ENCODE assay signal across 1 cellular context in the genomic region with DNA sequence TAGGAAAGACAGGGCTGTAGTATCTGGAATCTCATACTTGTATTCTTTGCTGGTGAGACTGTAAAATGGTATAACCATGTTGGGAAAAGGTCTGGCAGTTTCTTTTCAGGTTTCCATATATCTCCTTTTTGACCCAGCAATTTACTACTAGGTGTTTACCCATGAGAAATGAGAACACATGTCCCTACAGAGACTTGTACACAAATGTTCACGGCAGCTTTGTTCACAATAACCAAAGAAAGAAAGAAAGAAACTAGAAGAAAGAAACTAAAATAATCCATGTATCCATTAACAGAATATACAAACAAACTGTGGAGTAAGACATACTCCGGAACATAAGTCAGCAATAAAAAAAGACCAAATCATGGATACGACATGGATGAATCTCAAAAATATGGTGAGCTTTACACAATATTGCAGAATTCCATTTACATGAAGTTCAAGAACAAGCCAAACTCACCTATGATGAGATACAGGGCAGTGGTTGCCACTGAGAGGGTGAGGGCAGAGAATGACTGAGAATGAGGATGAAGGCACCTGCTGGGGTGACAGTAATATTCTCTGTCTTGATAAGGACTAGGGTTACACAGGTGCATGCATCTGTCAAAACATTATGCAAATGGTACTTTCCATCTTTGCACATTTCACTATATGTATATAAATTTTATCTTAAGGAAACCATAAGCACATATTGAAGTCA.
TF ChIP-seq lines count a peak whose summit lies in the region.

No MANE protein-coding gene starts in this region.

TF ChIP-seq in GM12878, 131 proteins besides CTCF, POLR2A, EP300 and RAD21 (continued from another document and continues in another):
- TF ChIP-seq, protein P1, sequence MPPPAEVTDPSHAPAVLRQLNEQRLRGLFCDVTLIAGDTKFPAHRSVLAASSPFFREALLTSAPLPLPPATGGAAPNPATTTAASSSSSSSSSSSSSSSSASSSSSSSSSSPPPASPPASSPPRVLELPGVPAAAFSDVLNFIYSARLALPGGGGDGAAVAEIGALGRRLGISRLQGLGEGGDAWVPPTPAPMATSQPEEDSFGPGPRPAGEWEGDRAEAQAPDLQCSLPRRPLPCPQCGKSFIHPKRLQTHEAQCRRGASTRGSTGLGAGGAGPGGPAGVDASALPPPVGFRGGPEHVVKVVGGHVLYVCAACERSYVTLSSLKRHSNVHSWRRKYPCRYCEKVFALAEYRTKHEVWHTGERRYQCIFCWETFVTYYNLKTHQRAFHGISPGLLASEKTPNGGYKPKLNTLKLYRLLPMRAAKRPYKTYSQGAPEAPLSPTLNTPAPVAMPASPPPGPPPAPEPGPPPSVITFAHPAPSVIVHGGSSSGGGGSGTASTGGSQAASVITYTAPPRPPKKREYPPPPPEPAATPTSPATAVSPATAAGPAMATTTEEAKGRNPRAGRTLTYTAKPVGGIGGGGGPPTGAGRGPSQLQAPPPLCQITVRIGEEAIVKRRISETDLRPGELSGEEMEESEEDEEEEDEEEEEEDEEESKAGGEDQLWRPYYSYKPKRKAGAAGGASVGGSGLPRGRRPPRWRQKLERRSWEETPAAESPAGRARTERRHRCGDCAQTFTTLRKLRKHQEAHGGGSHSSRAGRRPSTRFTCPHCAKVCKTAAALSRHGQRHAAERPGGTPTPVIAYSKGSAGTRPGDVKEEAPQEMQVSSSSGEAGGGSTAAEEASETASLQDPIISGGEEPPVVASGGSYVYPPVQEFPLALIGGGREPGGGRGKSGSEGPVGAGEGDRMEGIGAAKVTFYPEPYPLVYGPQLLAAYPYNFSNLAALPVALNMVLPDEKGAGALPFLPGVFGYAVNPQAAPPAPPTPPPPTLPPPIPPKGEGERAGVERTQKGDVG (CRISPR knock-in tag; IDR thresholded peaks at IDR 0.05), result peak; percentile 59; the same call in 1 of the 2 replicates
- TF ChIP-seq ZNF592 (IDR thresholded peaks at IDR 0.05) (peak; percentile 63; the same call in 1 of the 2 replicates), BCLAF1 (IDR thresholded peaks at IDR 0.05) (0 out of 2 replicates have a peak, but pooled peaks have one; percentile 51), JUNB (IDR thresholded peaks at IDR 0.05) (peak; percentile 19), MLLT1 (IDR thresholded peaks at IDR 0.05) (peak; percentile 99), TAF1 (IDR thresholded peaks at IDR 0.05; ENCODE audit: borderline replicate concordance, low read depth, low read length) (0 out of 2 replicates have a peak, but pooled peaks have one; percentile 23), BACH1 (IDR thresholded peaks at IDR 0.05; ENCODE audit: borderline replicate concordance) (no peak; the same call in none of the 2 replicates), ATF3 (IDR thresholded peaks at IDR 0.05; ENCODE audit: borderline replicate concordance, extremely low read depth, low read depth, low read length) (no peak), PAX5 (IDR thresholded peaks at IDR 0.05; ENCODE audit: borderline replicate concordance, low read depth, low read length) (0 out of 2 replicates have a peak, but pooled peaks have one; percentile 58), SMAD5 (IDR thresholded peaks at IDR 0.05; ENCODE audit: low read depth) (peak; percentile 78; the same call in 1 of the 2 replicates), BMI1 (IDR thresholded peaks at IDR 0.05; ENCODE audit: borderline replicate concordance) (peak; percentile 33; the same call in 1 of the 2 replicates), POLR2AphosphoS2 (IDR thresholded peaks at IDR 0.05; ENCODE audit: low read depth, low read length) (peak; percentile 77; the same call in 1 of the 2 replicates), CUX1 (IDR thresholded peaks at IDR 0.05; ENCODE audit: insufficient replicate concordance, low read depth, low read length) (peak; percentile 27), TCF12 (IDR thresholded peaks at IDR 0.05; ENCODE audit: low read depth, low read length) (peak; percentile 79), STAT1 (conservative IDR thresholded peaks at IDR 0.05) (0 out of 2 replicates have a peak, but pooled peaks have one; percentile 34), POLR2AphosphoS5 (IDR thresholded peaks at IDR 0.05; ENCODE audit: low read length) (peak; percentile 96), ZBED1 (IDR thresholded peaks at IDR 0.05; ENCODE audit: borderline replicate concordance) (peak; percentile 89), CREM (IDR thresholded peaks at IDR 0.05; ENCODE audit: low read depth) (peak; percentile 31; the same call in 1 of the 2 replicates), RBBP5 (conservative IDR thresholded peaks at IDR 0.05) (no peak), HDGF (IDR thresholded peaks at IDR 0.05) (0 out of 2 replicates have a peak, but pooled peaks have one; percentile 52), SMAD1 (IDR thresholded peaks at IDR 0.05; ENCODE audit: low read depth, partially characterized antibody) (peak; percentile 85), BCL11A (IDR thresholded peaks at IDR 0.05; ENCODE audit: low read depth, low read length) (peak; percentile 42; the same call in 1 of the 2 replicates), NBN (IDR thresholded peaks at IDR 0.05) (peak; percentile 50; the same call in 1 of the 2 replicates), BHLHE40 (IDR thresholded peaks at IDR 0.05; ENCODE audit: borderline replicate concordance in 1 of 2, low read depth in 2 of 2, low read length in 1 of 2) (peak; percentile 15 to 41; a peak in 2 of 4 replicates), TCF3 (IDR thresholded peaks at IDR 0.05; ENCODE audit: borderline replicate concordance, insufficient read depth, low read depth, low read length) (peak; percentile 74; the same call in 1 of the 2 replicates), WRNIP1 (IDR thresholded peaks at IDR 0.05; ENCODE audit: borderline replicate concordance, low read depth, low read length) (no peak), POU2F2 (IDR thresholded peaks at IDR 0.05; ENCODE audit: borderline replicate concordance, low read depth, low read length) (peak; percentile 93; the same call in 2 of the 3 replicates)
- TF ChIP-seq, protein P2, sequence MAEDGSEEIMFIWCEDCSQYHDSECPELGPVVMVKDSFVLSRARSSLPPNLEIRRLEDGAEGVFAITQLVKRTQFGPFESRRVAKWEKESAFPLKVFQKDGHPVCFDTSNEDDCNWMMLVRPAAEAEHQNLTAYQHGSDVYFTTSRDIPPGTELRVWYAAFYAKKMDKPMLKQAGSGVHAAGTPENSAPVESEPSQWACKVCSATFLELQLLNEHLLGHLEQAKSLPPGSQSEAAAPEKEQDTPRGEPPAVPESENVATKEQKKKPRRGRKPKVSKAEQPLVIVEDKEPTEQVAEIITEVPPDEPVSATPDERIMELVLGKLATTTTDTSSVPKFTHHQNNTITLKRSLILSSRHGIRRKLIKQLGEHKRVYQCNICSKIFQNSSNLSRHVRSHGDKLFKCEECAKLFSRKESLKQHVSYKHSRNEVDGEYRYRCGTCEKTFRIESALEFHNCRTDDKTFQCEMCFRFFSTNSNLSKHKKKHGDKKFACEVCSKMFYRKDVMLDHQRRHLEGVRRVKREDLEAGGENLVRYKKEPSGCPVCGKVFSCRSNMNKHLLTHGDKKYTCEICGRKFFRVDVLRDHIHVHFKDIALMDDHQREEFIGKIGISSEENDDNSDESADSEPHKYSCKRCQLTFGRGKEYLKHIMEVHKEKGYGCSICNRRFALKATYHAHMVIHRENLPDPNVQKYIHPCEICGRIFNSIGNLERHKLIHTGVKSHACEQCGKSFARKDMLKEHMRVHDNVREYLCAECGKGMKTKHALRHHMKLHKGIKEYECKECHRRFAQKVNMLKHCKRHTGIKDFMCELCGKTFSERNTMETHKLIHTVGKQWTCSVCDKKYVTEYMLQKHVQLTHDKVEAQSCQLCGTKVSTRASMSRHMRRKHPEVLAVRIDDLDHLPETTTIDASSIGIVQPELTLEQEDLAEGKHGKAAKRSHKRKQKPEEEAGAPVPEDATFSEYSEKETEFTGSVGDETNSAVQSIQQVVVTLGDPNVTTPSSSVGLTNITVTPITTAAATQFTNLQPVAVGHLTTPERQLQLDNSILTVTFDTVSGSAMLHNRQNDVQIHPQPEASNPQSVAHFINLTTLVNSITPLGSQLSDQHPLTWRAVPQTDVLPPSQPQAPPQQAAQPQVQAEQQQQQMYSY (CRISPR knock-in tag; IDR thresholded peaks at IDR 0.05), result 0 out of 2 replicates have a peak, but pooled peaks have one; percentile 17
